ENCODE assay signal across 21 cellular contexts in genomic region chr16:22043882-22044281, GRCh38. TPM values are rescaled to one million over a fixed set of nuclear protein-coding genes. Genes with fewer than 3 reads are reported as not detected.
"Had no signal": no experiment of that assay in that cellular context is flagged by ENCODE, and none has a peak within 500 bp of the region (broad histone marks: within the 10 kb centered on the region; RNA-seq: fewer than 3 reads in every experiment).

No MANE protein-coding gene starts in this region.

RNA-seq across cellular contexts. Expression of gene PDZD9, which starts 43.0 kb away (rescaled TPM):
- total RNA-seq: activated naive CD4-positive, alpha-beta T cell treated with anti-CD3 and anti-CD28 coated beads for 36 hours; activated naive CD4-positive, alpha-beta T cell treated with anti-CD3 and anti-CD28 coated beads, Interleukin-2, amount 50 U/mL, for 72 hours; activated naive CD8-positive, alpha-beta T cell treated with anti-CD3 and anti-CD28 coated beads for 36 hours; activated naive CD8-positive, alpha-beta T cell treated with anti-CD3 and anti-CD28 coated beads, Interleukin-2, amount 10 ng/mL, durations not matched to agents 7 days and 5 days; activated T-cell treated with anti-CD3 and anti-CD28 coated beads, Interleukin-2, amount 50 U/mL, for 4 hours; activated T-cell treated with anti-CD3 and anti-CD28 coated beads, Interleukin-2, amount 50 U/mL, for 72 hours; activated T-helper 1 cell treated with anti-CD3 and anti-CD28 coated beads, Interleukin-12 subunit alpha, Interleukin-12 subunit beta, Interleukin-2, Interleukin-4 antibody, amounts not matched to agents 30 ng/mL and 10 ng/mL and 1 ng/mL, durations not matched to agents 14 hours and 24 hours and 36 hours; activated T-helper 17 cell treated with anti-CD3 and anti-CD28 coated beads, Interleukin-2, amount 50 U/mL, for 72 hours; activated T-helper 2 cell treated with anti-CD3 and anti-CD28 coated beads, Interferon-gamma antibody, Interleukin-2, Interleukin-4, amounts not matched to agents 10 μg/mL and 5 μg/mL and 100 μg/mL, durations not matched to agents 14 hours and 24 hours and 36 hours; aorta; ascending aorta; astrocyte; body of pancreas; breast epithelium; bronchial epithelial cell; cardiac muscle cell; cardiac septum; cerebellum; chondrocyte had no signal
- polyA plus RNA-seq: adipose tissue, adrenal gland, aorta had no signal

RNA-seq across cellular contexts. Expression of gene VWA3A, which starts 48.5 kb away (rescaled TPM):
- total RNA-seq: activated naive CD4-positive, alpha-beta T cell treated with anti-CD3 and anti-CD28 coated beads for 36 hours; activated T-helper 17 cell treated with anti-CD3 and anti-CD28 coated beads, Interleukin-2, amount 50 U/mL, for 72 hours; ascending aorta; astrocyte; cardiac septum; chondrocyte had no signal
